10 cellular contexts compared by ENCODE assay signal in the genomic region with DNA sequence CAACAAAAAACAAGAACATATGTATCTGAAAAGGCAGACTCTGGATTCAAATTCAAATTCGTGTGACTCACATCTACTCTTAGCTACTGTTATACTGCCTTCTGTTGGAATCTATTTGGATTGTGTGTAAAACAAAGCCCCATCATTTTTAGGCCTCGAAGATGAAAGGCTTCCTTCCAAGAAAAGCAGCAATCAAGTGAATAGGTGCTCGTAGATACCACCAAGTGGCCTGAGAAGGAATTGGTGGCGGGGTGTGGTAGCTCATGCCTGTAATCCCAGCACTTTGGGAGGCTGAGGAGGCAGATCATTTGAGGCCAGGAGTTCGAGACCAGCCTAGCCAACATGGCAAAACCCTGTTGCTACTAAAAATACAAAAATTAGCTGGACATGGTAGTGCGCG. TPM values are rescaled to one million over a fixed set of nuclear protein-coding genes. Genes with fewer than 3 reads are reported as not detected.
DNase-seq lines count a peak whose midpoint lies in the region; ATAC-seq and TF ChIP-seq lines count a peak whose summit lies in the region.
"Had no signal": no experiment of that assay in that cellular context is flagged by ENCODE, and none has a peak within 500 bp of the region (broad histone marks: within the 10 kb centered on the region; RNA-seq: fewer than 3 reads in every experiment).

No MANE protein-coding gene starts in this region.

- CTCF ChIA-PET in GM10248 (lab: Yijun Ruan, JAX), result interaction anchor here (1.0 to 6.3 kb wide), 8 partner anchors 13 to 126 kb away, joined by 3 to 51 read pairs (median 4); no protein-coding TSS in a partner anchor
- CTCF ChIA-PET in Panc1 (lab: Charles Lee), result interaction anchor here (0.6 to 1.0 kb wide), 4 partner anchors 18 to 187 kb away, joined by 3 to 8 read pairs (median 3); no protein-coding TSS in a partner anchor

- POLR2A ChIA-PET in GM10248 (lab: Yijun Ruan, JAX) (no interaction called here), Panc1 (lab: Charles Lee) (no interaction called here)

- no peak overlapping the region for H3K9ac ChIP-seq in smooth muscle cell (ENCODE audit: low read depth)

- no TSS peak for BruUV-seq in Panc1 (replicated peaks; lab: Mats Ljungman, UMichigan)

- H3K36me3 ChIP-seq in Panc1 (ENCODE audit: control insufficient read depth, insufficient read depth, low read length) (no peaks in the 10 kb centered on the region), smooth muscle cell (ENCODE audit: low read depth) (no peaks in the 10 kb centered on the region)
- H3K36me3 ChIP-seq: ovary had no signal

- H3F3A ChIP-seq in smooth muscle cell (ENCODE audit: low read depth), result no peaks in the 10 kb centered on the region

- in situ Hi-C loops in Panc1 (cut with HindIII; ENCODE audit: low pct_unique_long_range_greater_than_20kb, low sequenced_read_pairs), result no loop called here

- ATAC-seq in Panc1 (no peak), GM19395 (IDR thresholded peaks at IDR 0.05; ENCODE audit: unreplicated experiment) (no peak), right cardiac atrium (no peak)

- WGBS in smooth muscle cell (ENCODE audit: low lambda C conversion rate), result 82% methylated on average over 7 of the region's 7 CpGs
- WGBS in right cardiac atrium, result 83% methylated on average over 7 of the region's 7 CpGs

- H3K27me3 ChIP-seq in Panc1 (ENCODE audit: control insufficient read depth, insufficient read depth, low read length) (peaks cover 6% of the 10 kb centered on the region), smooth muscle cell (ENCODE audit: low read depth) (peaks cover 11% of the 10 kb centered on the region), right cardiac atrium (ENCODE audit: control insufficient read depth, insufficient read depth) (no peaks in the 10 kb centered on the region)
- H3K27me3 ChIP-seq: ovary had no signal

- no peaks in the 10 kb centered on the region for H3K9me3 ChIP-seq in Panc1 (ENCODE audit: control insufficient read depth, insufficient read depth, low read depth, low read length)
- no peaks in the 10 kb centered on the region for H3K9me3 ChIP-seq in smooth muscle cell (replicated peaks; ENCODE audit: low read depth)
- no peaks in the 10 kb centered on the region for H3K9me3 ChIP-seq in right cardiac atrium (ENCODE audit: control insufficient read depth, low read length)
- H3K9me3 ChIP-seq: ovary had no signal

- H3K79me2 ChIP-seq in smooth muscle cell (ENCODE audit: low read depth), result no peaks in the 10 kb centered on the region

- TF ChIP-seq CTCF in AG10803 (conservative IDR thresholded peaks at IDR 0.05; ENCODE audit: low read length) (peak; percentile 21; the same call in 1 of the 2 replicates), GM10248 (IDR thresholded peaks at IDR 0.05; ENCODE audit: control extremely low read depth, extremely low read depth, low read depth, missing control alignments) (peak; percentile 39), Panc1 (IDR thresholded peaks at IDR 0.05) (peak; percentile 62), epithelial cell of proximal tubule (conservative IDR thresholded peaks at IDR 0.05; ENCODE audit: low read depth, low read length) (peak; percentile 25), smooth muscle cell (IDR thresholded peaks at IDR 0.05; ENCODE audit: borderline replicate concordance, insufficient read depth, poor library complexity, severe bottlenecking) (no peak)

- DNase-seq in AG10803 (ENCODE audit: low read depth) (peak; percentile 28), GM10248 (ENCODE audit: extremely low spot score) (peak; percentile 39), Panc1 (ENCODE audit: low read depth, low spot score) (no peak), epithelial cell of proximal tubule (ENCODE audit: low read depth) (no peak), nucleus accumbens (lab: John Stamatoyannopoulos, UW) (no peak), smooth muscle cell (lab: John Stamatoyannopoulos, UW; ENCODE audit: unreplicated experiment) (no peak), right cardiac atrium (no peak)
- DNase-seq: ovary had no signal

- no peak overlapping the region for H3K4me2 ChIP-seq in smooth muscle cell

- H3K4me1 ChIP-seq in Panc1 (ENCODE audit: control insufficient read depth, insufficient read depth, low read length) (no peaks in the 10 kb centered on the region), smooth muscle cell (ENCODE audit: low read depth) (peaks cover 18% of the 10 kb centered on the region), right cardiac atrium (ENCODE audit: control insufficient read depth, insufficient read depth, low read length) (no peaks in the 10 kb centered on the region)

- no peak overlapping the region for H2AFZ ChIP-seq in smooth muscle cell (ENCODE audit: low read depth)

- intact Hi-C loops in Panc1 (cut with micrococcal nuclease; ENCODE audit: unreplicated experiment), result no loop called here
- intact Hi-C loops in right cardiac atrium (cut with DNase I), result no loop called here

- H4K20me1 ChIP-seq in smooth muscle cell (ENCODE audit: low read depth), result no peaks in the 10 kb centered on the region

- H3K4me3 ChIP-seq in AG10803 (ENCODE audit: low read length) (no peak overlapping the region), Panc1 (ENCODE audit: low read depth in 2 of 2, low read length in 2 of 2) (no peak overlapping the region), epithelial cell of proximal tubule (ENCODE audit: low read depth, low read length) (no peak overlapping the region), smooth muscle cell (no peak overlapping the region), right cardiac atrium (ENCODE audit: low read length) (no peak overlapping the region)
- H3K4me3 ChIP-seq: ovary had no signal

- H3K27ac ChIP-seq in Panc1 (ENCODE audit: low read length), result no peak overlapping the region
- H3K27ac ChIP-seq in smooth muscle cell (ENCODE audit: low read depth), result no peak overlapping the region
- no peak overlapping the region for H3K27ac ChIP-seq in right cardiac atrium (ENCODE audit: low read length)
- H3K27ac ChIP-seq: epithelial cell of prostate, ovary had no signal

RNA-seq across cellular contexts. Expression of gene GRAMD1B, which starts 4.2 kb away (rescaled TPM):
- total RNA-seq in Panc1 (2021; ENCODE audit: unreplicated experiment) (0.46 TPM), epithelial cell of proximal tubule (3.0 and 6.0 TPM in 2 replicates), smooth muscle cell (3.4 and 4.3 TPM in 2 replicates), right cardiac atrium (1 to 10 TPM; 2.4 to 4.1 (median 3.2) TPM)
- not detected for polyA plus RNA-seq in Panc1 (2012; ENCODE audit: insufficient read length)
- polyA plus RNA-seq in smooth muscle cell (2.4 and 2.7 TPM in 2 replicates), right cardiac atrium (2.0 TPM)

Comparison
In these comparisons a context has a peak if more than half of its experiments do, and no peak if none do; other contexts are left out.
1. DNase-seq: peak in AG10803 (single experiment) and GM10248 (single experiment); none in Panc1 (single experiment), epithelial cell of proximal tubule (single experiment), nucleus accumbens (0 of 56), smooth muscle cell (single experiment) and right cardiac atrium (0 of 3).